9 cellular contexts compared by ENCODE assay signal in genomic region chr1:100569888-100570287, GRCh38. TPM values are rescaled to one million over a fixed set of nuclear protein-coding genes. Genes with fewer than 3 reads are reported as not detected.
"Had no signal": no experiment of that assay in that cellular context is flagged by ENCODE, and none has a peak within 500 bp of the region (broad histone marks: within the 10 kb centered on the region; RNA-seq: fewer than 3 reads in every experiment).

No MANE protein-coding gene starts in this region.

- H3K27ac ChIP-seq: HL-60 had no signal

- FAIRE-seq: HepG2, HTR-8/SVneo, K562 had no signal

- DNase-seq: IMR-90, KBM-7, KG1 had no signal

- H3K4me3 ChIP-seq: K562 had no signal

- ATAC-seq: HepG2, K562 had no signal

RNA-seq across cellular contexts. Expression of gene GPR88, which starts 31.9 kb away (rescaled TPM):
- total RNA-seq: HepG2, HT-29, IMR-90, K562 had no signal
- polyA plus RNA-seq: HepG2, IgD-negative memory B cell, K562 had no signal
